13 cellular contexts compared by ENCODE assay signal in genomic region chr20:10924628-10925266, GRCh38.
A peak's percentile ranks its signal among the peaks of the same experiment; 100 is the strongest.
DNase-seq lines count a peak whose midpoint lies in the region; ATAC-seq and TF ChIP-seq lines count a peak whose summit lies in the region.
"Had no signal": no experiment of that assay in that cellular context is flagged by ENCODE, and none has a peak within 500 bp of the region (broad histone marks: within the 10 kb centered on the region; RNA-seq: fewer than 3 reads in every experiment).

No MANE protein-coding gene starts in this region.

- in situ Hi-C loops in brain microvascular endothelial cell (cut with HindIII; ENCODE audit: low pct_ligation_motif_present, low sequenced_read_pairs): no loop called here

- H3K27me3 ChIP-seq in brain microvascular endothelial cell (replicated peaks) (no peaks in the 10 kb centered on the region), left lung (no peaks in the 10 kb centered on the region)
- H3K27me3 ChIP-seq: spleen had no signal

- intact Hi-C loops in left lung (cut with DNase I): no loop called here

- no peaks in the 10 kb centered on the region for H3K4me1 ChIP-seq in left lung

- H3K27ac ChIP-seq in brain microvascular endothelial cell (peak overlapping the region; percentile 13), left lung (peak overlapping the region in 1 of 2 donors; percentile 1)

- H3K4me3 ChIP-seq in AG09309 (ENCODE audit: control insufficient read depth, low read depth, low read length) (no peak overlapping the region), brain microvascular endothelial cell (ENCODE audit: low read depth, low read length) (no peak overlapping the region), left lung (no peak overlapping the region)
- H3K4me3 ChIP-seq: spleen had no signal

- no peak for TF ChIP-seq CTCF in AG09309 (IDR thresholded peaks at IDR 0.05; ENCODE audit: control insufficient read depth, insufficient read depth, low read depth, low read length, missing control alignments)
- no peak for TF ChIP-seq CTCF in brain microvascular endothelial cell (IDR thresholded peaks at IDR 0.05; ENCODE audit: low read depth, low read length, missing control alignments)
- no peak for TF ChIP-seq CTCF in left lung (IDR thresholded peaks at IDR 0.05)

- H3K9me3 ChIP-seq in left lung: no peaks in the 10 kb centered on the region
- H3K9me3 ChIP-seq: spleen had no signal

- H3K36me3 ChIP-seq in brain microvascular endothelial cell (replicated peaks): no peaks in the 10 kb centered on the region
- no peaks in the 10 kb centered on the region for H3K36me3 ChIP-seq in left lung
- H3K36me3 ChIP-seq: spleen had no signal

- DNase-seq in AG09309 (ENCODE audit: low read depth): peak; percentile 88
- DNase-seq in NCI-H1105 treated with DMSO at 0.1 percent for 48 hours (lab: John Stamatoyannopoulos, UW): peak; percentile 84
- peak; percentile 60 for DNase-seq in brain microvascular endothelial cell
- DNase-seq in left lung: no peak
- no peak for DNase-seq in cerebellum (ENCODE audit: low spot score)
- DNase-seq in DMS 273 treated with DMSO at 0.1 percent for 48 hours (lab: John Stamatoyannopoulos, UW): no peak
- no peak for DNase-seq in ureter (ENCODE audit: low spot score)
- DNase-seq: activated CD8-positive, alpha-beta memory T cell treated with anti-CD3 and anti-CD28 coated beads, Interleukin-2, amount 50 U/mL, for 4 hours; caudate nucleus; CD4-positive, CD25-positive, alpha-beta regulatory T cell; spleen had no signal

- ATAC-seq in left lung (peak; percentile 64), GM19023 (IDR thresholded peaks at IDR 0.05; ENCODE audit: unreplicated experiment) (no peak)
- ATAC-seq: stimulated activated memory B cell treated with anti-CD40 and anti-IgM and Interleukin-4, amounts not matched to agents 10 μg/mL and 1 μg/mL and 100 μg/mL, for 72 hours had no signal

Comparison
In these comparisons a context has a peak if more than half of its experiments do, and no peak if none do; other contexts are left out.
1. DNase-seq: peak in AG09309 (single experiment), NCI-H1105 treated with DMSO at 0.1 percent for 48 hours (single experiment) and brain microvascular endothelial cell (single experiment); none in left lung (0 of 2), cerebellum (single experiment), DMS 273 treated with DMSO at 0.1 percent for 48 hours (single experiment) and ureter (single experiment).